24 cellular contexts compared by ENCODE assay signal in genomic region chr9:88680505-88681160, GRCh38.
DNase-seq lines count a peak whose midpoint lies in the region; ATAC-seq and TF ChIP-seq lines count a peak whose summit lies in the region.
"Had no signal": no experiment of that assay in that cellular context is flagged by ENCODE, and none has a peak within 500 bp of the region (broad histone marks: within the 10 kb centered on the region; RNA-seq: fewer than 3 reads in every experiment).

No MANE protein-coding gene starts in this region.

- H3K4me3 Mint-ChIP-seq in brain, result no peak overlapping the region
- H3K4me3 Mint-ChIP-seq: activated B cell treated with CpG ODN at 0.5 μM for 24 hours; activated naive CD8-positive, alpha-beta T cell treated with anti-CD3 and anti-CD28 coated beads, Interleukin-2, amount 50 U/mL, for 24 hours; dendritic cell treated with granulocyte-macrophage colony-stimulating factor and Interleukin-4, amounts not matched to agents 40 ng/mL and 50 ng/mL, for 4 days; H9 had no signal

- DNase-seq in Right ventricle myocardium inferior (ENCODE audit: missing footprints) (no peak), cardiac septum (ENCODE audit: low spot score) (no peak), iris pigment epithelial cell (ENCODE audit: low read depth) (peak; percentile 50), HUDEP-2 (lab: John Stamatoyannopoulos, UW; ENCODE audit: unreplicated experiment in 76 of 76) (no peak)
- DNase-seq in stimulated activated CD4-positive, alpha-beta T cell treated with anti-CD3 and anti-CD28 coated beads, Interleukin-1b, Interleukin-23, amount 100 ng/mL, for 48 hours, result no peak
- DNase-seq: activated B cell treated with CpG ODN at 0.5 μM for 24 hours; activated CD4-positive, alpha-beta T cell treated with anti-CD3 and anti-CD28 coated beads, Interleukin-2, amount 50 U/mL, for 48 hours; activated CD8-positive, alpha-beta memory T cell treated with anti-CD3 and anti-CD28 coated beads, Interleukin-2, amount 50 U/mL, for 48 hours; activated effector memory CD4-positive, alpha-beta T cell treated with Interleukin-2 at 50 U/mL for 16 hours; activated naive CD8-positive, alpha-beta T cell treated with anti-CD3 and anti-CD28 coated beads, Interleukin-2, amount 50 U/mL, for 24 hours; H9; islet precursor cell; MV-4-11; NCI-H2171; NCI-H526 treated with DMSO at 0.1 percent for 48 hours; stimulated activated CD4-positive, alpha-beta T cell treated with anti-CD3 and anti-CD28 coated beads, Interleukin-4, amount 100 ng/mL, for 1 hour; stimulated activated naive CD4-positive, alpha-beta T cell; tibial artery had no signal

- peaks cover 7% of the 10 kb centered on the region for H3K27me3 Mint-ChIP-seq in brain
- H3K27me3 Mint-ChIP-seq: activated B cell treated with CpG ODN at 0.5 μM for 24 hours; activated naive CD8-positive, alpha-beta T cell treated with anti-CD3 and anti-CD28 coated beads, Interleukin-2, amount 50 U/mL, for 24 hours had no signal

- peaks cover 0 to 5% (median 2%) of the 10 kb centered on the region in 5 experiments for H3K9me3 Mint-ChIP-seq in brain
- H3K9me3 Mint-ChIP-seq: activated B cell treated with CpG ODN at 0.5 μM for 24 hours; activated naive CD8-positive, alpha-beta T cell treated with anti-CD3 and anti-CD28 coated beads, Interleukin-2, amount 50 U/mL, for 24 hours; dendritic cell treated with granulocyte-macrophage colony-stimulating factor and Interleukin-4, amounts not matched to agents 40 ng/mL and 50 ng/mL, for 4 days had no signal

- intact Hi-C loops in Right ventricle myocardium inferior (cut with DNase I) (no loop called here), cardiac septum (cut with DNase I) (no loop called here)

- ATAC-seq in Right ventricle myocardium inferior (peak; percentile 37), GM21360 (IDR thresholded peaks at IDR 0.05; ENCODE audit: unreplicated experiment) (no peak), GM18498 (IDR thresholded peaks at IDR 0.05; ENCODE audit: unreplicated experiment) (no peak)
- ATAC-seq: activated naive CD8-positive, alpha-beta T cell treated with anti-CD3 and anti-CD28 coated beads, Interleukin-2, amount 50 U/mL, for 24 hours; gastroesophageal sphincter; SK-N-SH treated with all-trans-retinoic acid at 6 μM for 48 hours had no signal

- H3K36me3 Mint-ChIP-seq in brain, result no peaks in the 10 kb centered on the region

- peak overlapping the region in 3 of 5 experiments; percentile 11 to 76 (median 27) for H3K27ac Mint-ChIP-seq in brain
- H3K27ac Mint-ChIP-seq: activated B cell treated with CpG ODN at 0.5 μM for 24 hours; activated naive CD8-positive, alpha-beta T cell treated with anti-CD3 and anti-CD28 coated beads, Interleukin-2, amount 50 U/mL, for 24 hours; dendritic cell treated with granulocyte-macrophage colony-stimulating factor and Interleukin-4, amounts not matched to agents 40 ng/mL and 50 ng/mL, for 4 days; H9 had no signal

- no peak for TF ChIP-seq CTCF in brain (conservative IDR thresholded peaks at IDR 0.05)

- H3K4me1 Mint-ChIP-seq in brain, result peaks cover 30% of the 10 kb centered on the region
- H3K4me1 Mint-ChIP-seq: activated B cell treated with CpG ODN at 0.5 μM for 24 hours; activated naive CD8-positive, alpha-beta T cell treated with anti-CD3 and anti-CD28 coated beads, Interleukin-2, amount 50 U/mL, for 24 hours; H9 had no signal
